In genomic region chr4:7394184-7394575, GRCh38 we compare ENCODE assay signal across 32 cellular contexts. TPM values are rescaled to one million over a fixed set of nuclear protein-coding genes. Genes with fewer than 3 reads are reported as not detected.
"Had no signal": no experiment of that assay in that cellular context is flagged by ENCODE, and none has a peak within 500 bp of the region (broad histone marks: within the 10 kb centered on the region; RNA-seq: fewer than 3 reads in every experiment).

No MANE protein-coding gene starts in this region.

- H3K9ac ChIP-seq: parathyroid adenoma had no signal

- H3K4me1 ChIP-seq: adrenal gland, left lung, parathyroid adenoma, spleen, suprapubic skin, tibial artery, upper lobe of right lung had no signal

- H3K27me3 ChIP-seq: cardiac muscle cell, esophagus muscularis mucosa, upper lobe of right lung had no signal

- H3K36me3 Mint-ChIP-seq: activated naive CD8-positive, alpha-beta T cell treated with anti-CD3 and anti-CD28 coated beads for 36 hours; brain; natural killer cell treated with Interleukin-12 subunit alpha and Interleukin-12 subunit beta and Interleukin-15 and Interleukin-18, amount 100 ng/mL, for 72 hours; WTC11 had no signal

- H3K4me1 Mint-ChIP-seq: activated CD4-positive, alpha-beta T cell treated with anti-CD3 and anti-CD28 coated beads, Interleukin-2, amount 10 ng/mL, durations not matched to agents 7 days and 5 days; activated naive CD8-positive, alpha-beta T cell treated with anti-CD3 and anti-CD28 coated beads for 36 hours had no signal

- H3K9me3 Mint-ChIP-seq: activated CD4-positive, alpha-beta T cell treated with anti-CD3 and anti-CD28 coated beads, Interleukin-2, amount 10 ng/mL, durations not matched to agents 7 days and 5 days; activated naive CD4-positive, alpha-beta T cell treated with anti-CD3 and anti-CD28 coated beads for 36 hours; activated naive CD8-positive, alpha-beta T cell treated with anti-CD3 and anti-CD28 coated beads for 36 hours; endodermal cell; natural killer cell treated with Interleukin-12 subunit alpha and Interleukin-12 subunit beta and Interleukin-15 and Interleukin-18, amount 100 ng/mL, for 72 hours; WTC11 had no signal

- DNase-seq: activated CD4-positive, alpha-beta T cell treated with anti-CD3 and anti-CD28 coated beads for 1 hour; activated CD4-positive, alpha-beta T cell treated with anti-CD3 and anti-CD28 coated beads, Interleukin-2, amount 10 ng/mL, durations not matched to agents 7 days and 5 days; activated CD8-positive, alpha-beta T cell treated with anti-CD3 and anti-CD28 coated beads, Interleukin-2, amount 10 ng/mL, durations not matched to agents 7 days and 5 days; activated effector memory CD4-positive, alpha-beta T cell treated with Interleukin-2 at 50 U/mL for 16 hours; activated naive CD4-positive, alpha-beta T cell treated with anti-CD3 and anti-CD28 coated beads for 36 hours; activated naive CD8-positive, alpha-beta T cell treated with anti-CD3 and anti-CD28 coated beads for 36 hours; foreskin melanocyte; heart right ventricle; kidney glomerular epithelial cell; mesendoderm; stimulated activated naive CD4-positive, alpha-beta T cell; T-helper 2 cell had no signal

- H3K36me3 ChIP-seq: adrenal gland, cardiac muscle cell, esophagus muscularis mucosa, heart right ventricle, left lung, spleen, suprapubic skin, tibial artery, upper lobe of right lung had no signal

- H3K4me3 Mint-ChIP-seq: activated CD4-positive, alpha-beta T cell treated with anti-CD3 and anti-CD28 coated beads, Interleukin-2, amount 10 ng/mL, durations not matched to agents 7 days and 5 days; activated CD8-positive, alpha-beta T cell treated with anti-CD3 and anti-CD28 coated beads, Interleukin-2, amount 10 ng/mL, durations not matched to agents 7 days and 5 days; activated naive CD4-positive, alpha-beta T cell treated with anti-CD3 and anti-CD28 coated beads for 36 hours; activated naive CD8-positive, alpha-beta T cell treated with anti-CD3 and anti-CD28 coated beads for 36 hours; endodermal cell; natural killer cell treated with Interleukin-12 subunit alpha and Interleukin-12 subunit beta and Interleukin-15 and Interleukin-18, amount 100 ng/mL, for 72 hours; WTC11 had no signal

- H3K27ac Mint-ChIP-seq: activated CD8-positive, alpha-beta T cell treated with anti-CD3 and anti-CD28 coated beads, Interleukin-2, amount 10 ng/mL, durations not matched to agents 7 days and 5 days; activated naive CD4-positive, alpha-beta T cell treated with anti-CD3 and anti-CD28 coated beads for 36 hours; activated naive CD8-positive, alpha-beta T cell treated with anti-CD3 and anti-CD28 coated beads for 36 hours; endodermal cell; natural killer cell treated with Interleukin-12 subunit alpha and Interleukin-12 subunit beta and Interleukin-15 and Interleukin-18, amount 100 ng/mL, for 72 hours; WTC11 had no signal

- H3K27ac ChIP-seq: adrenal gland, cardiac muscle cell, esophagus muscularis mucosa, heart right ventricle, left lung, parathyroid adenoma, spleen, suprapubic skin, tibial artery, upper lobe of right lung had no signal

- ATAC-seq: activated CD8-positive, alpha-beta T cell treated with anti-CD3 and anti-CD28 coated beads, Interleukin-2, amount 10 ng/mL, durations not matched to agents 7 days and 5 days; heart right ventricle; left lung; natural killer cell treated with Interleukin-12 subunit alpha and Interleukin-12 subunit beta and Interleukin-15 and Interleukin-18, amount 100 ng/mL, for 72 hours; right cardiac atrium; upper lobe of right lung; WTC11 had no signal

- H3K4me3 ChIP-seq: adrenal gland, cardiac muscle cell, esophagus muscularis mucosa, heart right ventricle, left lung, lung, spleen, suprapubic skin, tibial artery, upper lobe of right lung had no signal

- H3K9me3 ChIP-seq: adrenal gland, esophagus muscularis mucosa, heart right ventricle, left lung, spleen, suprapubic skin, tibial artery, upper lobe of right lung had no signal

RNA-seq across cellular contexts. Expression of gene PSAPL1, which starts 40.5 kb away (rescaled TPM):
- total RNA-seq: activated CD4-positive, alpha-beta T cell treated with anti-CD3 and anti-CD28 coated beads, Interleukin-2, amount 10 ng/mL, durations not matched to agents 7 days and 5 days; activated CD8-positive, alpha-beta T cell treated with anti-CD3 and anti-CD28 coated beads, Interleukin-2, amount 10 ng/mL, durations not matched to agents 7 days and 5 days; activated naive CD4-positive, alpha-beta T cell treated with anti-CD3 and anti-CD28 coated beads for 36 hours; activated naive CD8-positive, alpha-beta T cell treated with anti-CD3 and anti-CD28 coated beads for 36 hours; adrenal gland; aorta; cerebellum; esophagus muscularis mucosa; glomerular endothelial cell; mononuclear cell; natural killer cell treated with Interleukin-12 subunit alpha and Interleukin-12 subunit beta and Interleukin-15 and Interleukin-18, amount 100 ng/mL, for 72 hours; pulmonary artery endothelial cell; right cardiac atrium; spleen; WTC11 had no signal
- polyA plus RNA-seq: aorta, heart right ventricle, right cardiac atrium, spleen had no signal
